In genomic region chr10:46550076-46550790, GRCh38 we compare ENCODE assay signal across 13 cellular contexts. TPM values are rescaled to one million over a fixed set of nuclear protein-coding genes. Genes with fewer than 3 reads are reported as not detected.
DNase-seq lines count a peak whose midpoint lies in the region; ATAC-seq and TF ChIP-seq lines count a peak whose summit lies in the region.
"Had no signal": no experiment of that assay in that cellular context is flagged by ENCODE, and none has a peak within 500 bp of the region (broad histone marks: within the 10 kb centered on the region; RNA-seq: fewer than 3 reads in every experiment).

No MANE protein-coding gene starts in this region.

- no peaks in the 10 kb centered on the region for H3K36me3 Mint-ChIP-seq in central memory CD8-positive, alpha-beta T cell (ENCODE audit: insufficient read depth)
- H3K36me3 Mint-ChIP-seq: activated naive CD8-positive, alpha-beta T cell had no signal

- no peaks in the 10 kb centered on the region for H3K9me2 ChIP-seq in SK-N-SH

- H3K4me3 Mint-ChIP-seq in central memory CD8-positive, alpha-beta T cell = no peak overlapping the region
- H3K4me3 Mint-ChIP-seq: activated naive CD8-positive, alpha-beta T cell had no signal

- no peak overlapping the region for H3K27ac Mint-ChIP-seq in central memory CD8-positive, alpha-beta T cell (ENCODE audit: low read depth)
- H3K27ac Mint-ChIP-seq: activated naive CD8-positive, alpha-beta T cell had no signal

- no peak overlapping the region for H3K4me3 ChIP-seq in SK-N-SH (ENCODE audit: low read depth in 2 of 2, low read length in 1 of 2)
- no peak overlapping the region for H3K4me3 ChIP-seq in lower lobe of right lung
- no peak overlapping the region for H3K4me3 ChIP-seq in stomach
- H3K4me3 ChIP-seq: SJSA1, skin epidermis had no signal

- no peak overlapping the region for H3K4me2 ChIP-seq in SK-N-SH

- no peaks in the 10 kb centered on the region for H3K27me3 Mint-ChIP-seq in central memory CD8-positive, alpha-beta T cell
- H3K27me3 Mint-ChIP-seq: activated naive CD8-positive, alpha-beta T cell had no signal

- TF ChIP-seq CTCF in SK-N-SH (IDR thresholded peaks at IDR 0.05) = no peak
- no peak for TF ChIP-seq CTCF in lower lobe of right lung (IDR thresholded peaks at IDR 0.05)
- no peak for TF ChIP-seq CTCF in stomach (IDR thresholded peaks at IDR 0.05)
- TF ChIP-seq CTCF in GM10248 (IDR thresholded peaks at IDR 0.05; ENCODE audit: control extremely low read depth, extremely low read depth, low read depth, missing control alignments) = no peak

- ATAC-seq in SK-N-SH treated with all-trans-retinoic acid at 6 μM for 48 hours (no peak), lower lobe of right lung (no peak), HG03196 (IDR thresholded peaks at IDR 0.05; ENCODE audit: unreplicated experiment) (no peak)
- ATAC-seq in central memory CD8-positive, alpha-beta T cell (replicated peaks; ENCODE audit: extremely low read depth, poor library complexity, severe bottlenecking) = no peak

- WGBS in SK-N-SH (ENCODE audit: low lambda C conversion rate) = 67% methylated on average over 15 of the region's 20 CpGs
- WGBS in stomach, 5 donors = 84 to 88% (median 85%) methylated on average over 20 of the region's 20 CpGs

- H3K4me1 ChIP-seq in SK-N-SH (ENCODE audit: control insufficient read depth in 1 of 2, insufficient read depth in 2 of 2, low read depth in 1 of 2, low read length in 1 of 2) (no peaks in the 10 kb centered on the region; a peak in 1 of 4 replicates), lower lobe of right lung (peaks cover 20% of the 10 kb centered on the region), stomach (peaks cover 0 to 24% (median 19%) of the 10 kb centered on the region in 4 donors)

- no peak overlapping the region for H3K9ac ChIP-seq in SK-N-SH

- H3K9me3 ChIP-seq in SK-N-SH (no peaks in the 10 kb centered on the region), lower lobe of right lung (no peaks in the 10 kb centered on the region), stomach (no peaks in the 10 kb centered on the region)
- H3K9me3 ChIP-seq: SJSA1 had no signal

- H3K36me3 ChIP-seq in SK-N-SH (replicated peaks in 1 of 2; ENCODE audit: control insufficient read depth in 1 of 2, insufficient read depth in 2 of 2, low read length in 1 of 2) (no peaks in the 10 kb centered on the region), lower lobe of right lung (peaks cover 12% of the 10 kb centered on the region), stomach (peaks cover 0 to 22% (median 19%) of the 10 kb centered on the region in 4 donors)

- intact Hi-C loops in lower lobe of right lung (cut with DNase I) = no loop called here
- intact Hi-C loops in stomach (cut with DNase I; ENCODE audit: low total_unique reads) = no loop called here

- H3K27ac ChIP-seq in SK-N-SH (ENCODE audit: low read depth in 2 of 2, low read length in 1 of 2) (no peak overlapping the region), lower lobe of right lung (no peak overlapping the region), stomach (no peak overlapping the region)
- H3K27ac ChIP-seq: SJSA1, skin epidermis had no signal

- DNase-seq in SK-N-SH (peak; percentile 50), lower lobe of right lung (peak; percentile 52), stomach (peak; percentile 26), GM10248 (ENCODE audit: extremely low spot score) (no peak), NCI-H774 (lab: John Stamatoyannopoulos, UW) (no peak)
- DNase-seq in central memory CD8-positive, alpha-beta T cell (ENCODE audit: low spot score in 2 of 2) = peak; percentile 10 to 11
- DNase-seq: NCI-H524 treated with DMSO at 0.1 percent for 48 hours had no signal

- no peaks in the 10 kb centered on the region for H3K79me2 ChIP-seq in SK-N-SH (ENCODE audit: insufficient read depth)

- POLR2A ChIA-PET in SK-N-SH (lab: Yijun Ruan, JAX) (interaction anchor here (0.7 kb wide), 1 partner anchor 1671 kb away, joined by 3 read pairs; no protein-coding TSS in a partner anchor), GM10248 (lab: Yijun Ruan, JAX) (no interaction called here)

- H2AFZ ChIP-seq in SK-N-SH (ENCODE audit: low read depth) = no peak overlapping the region

- no peaks in the 10 kb centered on the region for H3K9me3 Mint-ChIP-seq in central memory CD8-positive, alpha-beta T cell

- no peaks in the 10 kb centered on the region for H3K4me1 Mint-ChIP-seq in central memory CD8-positive, alpha-beta T cell

- CTCF ChIA-PET in SK-N-SH (lab: Yijun Ruan, JAX) = interaction anchor here (1.4 kb wide), 1 partner anchor 10 kb away, joined by 5 read pairs; no protein-coding TSS in a partner anchor
- CTCF ChIA-PET in GM10248 (lab: Yijun Ruan, JAX) = interaction anchor here (1.0 to 1.2 kb wide), 2 partner anchors 13 to 20 kb away, joined by 3 read pairs; no protein-coding TSS in a partner anchor

- no peaks in the 10 kb centered on the region for H3F3A ChIP-seq in SK-N-SH (replicated peaks; ENCODE audit: insufficient read depth)

- TF ChIP-seq POLR2A in stomach (IDR thresholded peaks at IDR 0.05) = no peak

- TF ChIP-seq RAD21 in SK-N-SH (IDR thresholded peaks at IDR 0.05; ENCODE audit: low read length) = no peak

- TF ChIP-seq EP300 in SK-N-SH (IDR thresholded peaks at IDR 0.05; ENCODE audit: borderline replicate concordance in 1 of 2, low read depth in 1 of 2, low read length in 1 of 2) (no peak), stomach (IDR thresholded peaks at IDR 0.05) (no peak)

- H4K20me1 ChIP-seq in SK-N-SH (ENCODE audit: insufficient read depth) = no peaks in the 10 kb centered on the region

- H3K27me3 ChIP-seq in SK-N-SH (ENCODE audit: insufficient read depth) (no peaks in the 10 kb centered on the region; the same call in 1 of the 2 replicates), lower lobe of right lung (ENCODE audit: low read depth) (peaks cover 9% of the 10 kb centered on the region), stomach (peaks cover 0 to 15% (median 7%) of the 10 kb centered on the region in 3 donors)
- H3K27me3 ChIP-seq: SJSA1 had no signal

TF ChIP-seq in SK-N-SH, 30 proteins besides CTCF, POLR2A, EP300 and RAD21 (continues in another document):
- TF ChIP-seq TAF1 (IDR thresholded peaks at IDR 0.05; ENCODE audit: borderline replicate concordance, low read depth, low read length) (no peak), IRF3 (IDR thresholded peaks at IDR 0.05; ENCODE audit: low read depth, low read length) (no peak), YY1 (IDR thresholded peaks at IDR 0.05; ENCODE audit: low read depth) (no peak), MEF2A (IDR thresholded peaks at IDR 0.05; ENCODE audit: borderline replicate concordance, low read depth) (no peak), MAX (IDR thresholded peaks at IDR 0.05; ENCODE audit: low read depth) (no peak), CHD2 (IDR thresholded peaks at IDR 0.05; ENCODE audit: low read length, partially characterized antibody) (no peak)

TF ChIP-seq in SK-N-SH treated with all-trans-retinoic acid at 6 μM for 48 hours, 23 proteins besides CTCF, POLR2A, EP300 and RAD21:
- TF ChIP-seq POU6F1 (CRISPR knock-in tag; IDR thresholded peaks at IDR 0.05; ENCODE audit: borderline replicate concordance, low read depth) (no peak), ARNTL (CRISPR knock-in tag; IDR thresholded peaks at IDR 0.05; ENCODE audit: borderline replicate concordance, low read depth) (no peak), ZNF8 (CRISPR knock-in tag; IDR thresholded peaks at IDR 0.05) (no peak), SNAI2 (CRISPR knock-in tag; IDR thresholded peaks at IDR 0.05) (no peak), PPARA (CRISPR knock-in tag; IDR thresholded peaks at IDR 0.05; ENCODE audit: borderline replicate concordance) (no peak), TOX (CRISPR knock-in tag; IDR thresholded peaks at IDR 0.05; ENCODE audit: borderline replicate concordance) (no peak), TCF4 (CRISPR knock-in tag; IDR thresholded peaks at IDR 0.05; ENCODE audit: borderline replicate concordance) (no peak), CREB5 (CRISPR knock-in tag; IDR thresholded peaks at IDR 0.05; ENCODE audit: low read depth) (no peak), ZNF70 (CRISPR knock-in tag; IDR thresholded peaks at IDR 0.05) (no peak)

RNA-seq across cellular contexts. Expression of gene GPRIN2, which starts 6.2 kb away (rescaled TPM):
- 0.03 TPM in 1 of 2 replicates, not detected in the other for polyA plus RNA-seq in SK-N-SH (2012; rRNA removed)
- 0.01 TPM in 1 of 2 replicates, not detected in the other for polyA plus RNA-seq in SK-N-SH (2012; cell fraction: cytosol; rRNA removed)
- polyA plus RNA-seq in SK-N-SH (2012; cell fraction: nucleus; rRNA removed) = 0.06 and 0.13 TPM in 2 replicates
- total RNA-seq in lower lobe of right lung = 42.1 TPM
- total RNA-seq in stomach = 10 to 100 TPM in 4 of 5 donors, 1 to 10 TPM in 1; 3.5 to 27.8 (median 15.2) TPM
- polyA plus RNA-seq in stomach = 10 to 100 TPM in 1 of 3 donors, 1 to 10 TPM in 2; 5.0 to 10.8 (median 5.0) TPM
- total RNA-seq: A172 had no signal

RNA-seq across cellular contexts. Expression of gene SYT15, which starts 28.7 kb away (rescaled TPM):
- polyA plus RNA-seq in SK-N-SH (2012; rRNA removed) (0.07 and 0.11 TPM in 2 replicates), stomach (under 1 TPM; 0.12 to 0.95 (median 0.92) TPM)
- 0.05 and 0.09 TPM in 2 replicates for polyA plus RNA-seq in SK-N-SH (2012; cell fraction: cytosol; rRNA removed)
- polyA plus RNA-seq in SK-N-SH (2012; cell fraction: nucleus; rRNA removed) = 0.21 and 0.44 TPM in 2 replicates
- total RNA-seq in lower lobe of right lung (34.5 TPM), stomach (10 to 100 TPM in 1 of 5 donors, 1 to 10 TPM in 1, under 1 TPM in 1, not detected in 2; 0.29 to 85.8 (median 2.9) TPM)
- total RNA-seq: A172 had no signal

Comparison
In these comparisons a context has a peak if more than half of its experiments do, and no peak if none do; other contexts are left out.
1. DNase-seq: peak in SK-N-SH (single experiment), central memory CD8-positive, alpha-beta T cell (2 of 2), lower lobe of right lung (single experiment) and stomach (single experiment); none in GM10248 (single experiment) and NCI-H774 (single experiment).